In genomic region chr11:128841461-128842072, GRCh38 we compare ENCODE assay signal across 15 cellular contexts. TPM values are rescaled to one million over a fixed set of nuclear protein-coding genes. Genes with fewer than 3 reads are reported as not detected.
A peak's percentile ranks its signal among the peaks of the same experiment; 100 is the strongest.
DNase-seq lines count a peak whose midpoint lies in the region; ATAC-seq and TF ChIP-seq lines count a peak whose summit lies in the region.
"Had no signal": no experiment of that assay in that cellular context is flagged by ENCODE, and none has a peak within 500 bp of the region (broad histone marks: within the 10 kb centered on the region; RNA-seq: fewer than 3 reads in every experiment).

No MANE protein-coding gene starts in this region.

- no peaks in the 10 kb centered on the region for H3K36me3 Mint-ChIP-seq in CD8-positive, alpha-beta T cell
- no peaks in the 10 kb centered on the region for H3K36me3 Mint-ChIP-seq in T-helper 17 cell (ENCODE audit: low read depth)
- H3K36me3 Mint-ChIP-seq in activated T-helper 1 cell treated with anti-CD3 and anti-CD28 coated beads, Interleukin-12 subunit alpha, Interleukin-12 subunit beta, Interleukin-2, Interleukin-4 antibody, amounts not matched to agents 30 ng/mL and 10 ng/mL and 1 ng/mL, durations not matched to agents 14 hours and 24 hours and 36 hours (ENCODE audit: low read depth), result peaks cover 6% of the 10 kb centered on the region

- CTCF ChIA-PET in CD8-positive, alpha-beta T cell (lab: Charles Lee), result interaction anchor here (0.8 to 2.1 kb wide), 2 partner anchors 11 to 14 kb away, joined by 3 to 5 read pairs; no protein-coding TSS in a partner anchor
- CTCF ChIA-PET in RWPE1 (lab: Yijun Ruan, JAX), result no interaction called here

- peaks cover 69% of the 10 kb centered on the region for H3K4me1 Mint-ChIP-seq in CD8-positive, alpha-beta T cell (ENCODE audit: low read depth)
- H3K4me1 Mint-ChIP-seq in T-helper 17 cell, result peaks cover 67% of the 10 kb centered on the region
- H3K4me1 Mint-ChIP-seq in activated T-helper 1 cell treated with anti-CD3 and anti-CD28 coated beads, Interleukin-12 subunit alpha, Interleukin-12 subunit beta, Interleukin-2, Interleukin-4 antibody, amounts not matched to agents 30 ng/mL and 10 ng/mL and 1 ng/mL, durations not matched to agents 14 hours and 24 hours and 36 hours (ENCODE audit: low read depth), result peaks cover 47% of the 10 kb centered on the region

- no peak for ATAC-seq in CD8-positive, alpha-beta T cell
- ATAC-seq in GM19328 (IDR thresholded peaks at IDR 0.05; ENCODE audit: unreplicated experiment), result peak; percentile 53
- ATAC-seq in HG02981 (IDR thresholded peaks at IDR 0.05; ENCODE audit: unreplicated experiment), result peak; percentile 69
- ATAC-seq in T-helper 17 cell, result peak; percentile 48
- ATAC-seq: stimulated activated naive CD8-positive, alpha-beta T cell treated with anti-CD3 and anti-CD28 coated beads, Interleukin-15, amount 100 ng/mL, for 72 hours had no signal

- TF ChIP-seq EP300 in suprapubic skin (IDR thresholded peaks at IDR 0.05), result no peak

- H3K4me3 Mint-ChIP-seq in CD8-positive, alpha-beta T cell, result no peak overlapping the region
- peak overlapping the region; percentile 21 for H3K4me3 Mint-ChIP-seq in T-helper 17 cell
- H3K4me3 Mint-ChIP-seq in activated T-helper 1 cell treated with anti-CD3 and anti-CD28 coated beads, Interleukin-12 subunit alpha, Interleukin-12 subunit beta, Interleukin-2, Interleukin-4 antibody, amounts not matched to agents 30 ng/mL and 10 ng/mL and 1 ng/mL, durations not matched to agents 14 hours and 24 hours and 36 hours, result no peak overlapping the region
- H3K4me3 Mint-ChIP-seq: stimulated activated naive CD8-positive, alpha-beta T cell treated with anti-CD3 and anti-CD28 coated beads, Interleukin-15, amount 100 ng/mL, for 72 hours had no signal

- POLR2A ChIA-PET in CD8-positive, alpha-beta T cell (lab: Charles Lee), result no interaction called here
- POLR2A ChIA-PET in RWPE1 (lab: Yijun Ruan, JAX; ENCODE audit: low non-redundant PET), result no interaction called here

- H3K4me1 ChIP-seq in CD8-positive, alpha-beta T cell (ENCODE audit: insufficient read depth, low read length), result peaks cover 28% of the 10 kb centered on the region
- no peaks in the 10 kb centered on the region for H3K4me1 ChIP-seq in suprapubic skin

- no peak for TF ChIP-seq CTCF in CD8-positive, alpha-beta T cell (IDR thresholded peaks at IDR 0.05)
- TF ChIP-seq CTCF in suprapubic skin (IDR thresholded peaks at IDR 0.05) (no peak), RWPE1 (conservative IDR thresholded peaks at IDR 0.05; ENCODE audit: low read depth) (no peak)

- 91% methylated on average over 7 of the region's 7 CpGs for WGBS in suprapubic skin

- peak in 1 of 7 experiments; percentile 27 for DNase-seq in CD8-positive, alpha-beta T cell
- DNase-seq in T-helper 17 cell (no peak), suprapubic skin (ENCODE audit: low spot score in 2 of 2) (no peak), RWPE1 (ENCODE audit: low spot score) (no peak), erythroblast (lab: John Stamatoyannopoulos, UW) (no peak)
- no peak for DNase-seq in activated T-helper 1 cell treated with anti-CD3 and anti-CD28 coated beads, Interleukin-12 subunit alpha, Interleukin-12 subunit beta, Interleukin-2, Interleukin-4 antibody, amounts not matched to agents 30 ng/mL and 10 ng/mL and 1 ng/mL, durations not matched to agents 14 hours and 24 hours and 36 hours (ENCODE audit: low spot score)
- DNase-seq: activated CD4-positive, CD25-positive, alpha-beta regulatory T cell treated with anti-CD3 and anti-CD28 coated beads, Interleukin-2, amount 50 U/mL, for 72 hours; Karpas-422; midbrain; stimulated activated naive CD8-positive, alpha-beta T cell treated with anti-CD3 and anti-CD28 coated beads, Interleukin-15, amount 100 ng/mL, for 72 hours had no signal

- TF ChIP-seq POLR2A in suprapubic skin (IDR thresholded peaks at IDR 0.05) (no peak), erythroblast (IDR thresholded peaks at IDR 0.05; ENCODE audit: low read length) (no peak)

- intact Hi-C loops in CD8-positive, alpha-beta T cell (cut with DNase I, micrococcal nuclease), result no loop called here
- intact Hi-C loops in activated T-helper 1 cell treated with anti-CD3 and anti-CD28 coated beads, Interleukin-12 subunit alpha, Interleukin-12 subunit beta, Interleukin-2, Interleukin-4 antibody, amounts not matched to agents 30 ng/mL and 10 ng/mL and 1 ng/mL, durations not matched to agents 14 hours and 24 hours and 36 hours (cut with micrococcal nuclease), result no loop called here

- H3K36me3 ChIP-seq in CD8-positive, alpha-beta T cell (ENCODE audit: insufficient read depth, low read length), result no peaks in the 10 kb centered on the region
- H3K36me3 ChIP-seq in suprapubic skin, result no peaks in the 10 kb centered on the region

- no peaks in the 10 kb centered on the region for H3K9me3 Mint-ChIP-seq in CD8-positive, alpha-beta T cell
- peaks cover 9% of the 10 kb centered on the region for H3K9me3 Mint-ChIP-seq in activated T-helper 1 cell treated with anti-CD3 and anti-CD28 coated beads, Interleukin-12 subunit alpha, Interleukin-12 subunit beta, Interleukin-2, Interleukin-4 antibody, amounts not matched to agents 30 ng/mL and 10 ng/mL and 1 ng/mL, durations not matched to agents 14 hours and 24 hours and 36 hours

- H3K27ac Mint-ChIP-seq in CD8-positive, alpha-beta T cell, result peak overlapping the region; percentile 30
- peak overlapping the region; percentile 95 for H3K27ac Mint-ChIP-seq in T-helper 17 cell
- H3K27ac Mint-ChIP-seq in activated T-helper 1 cell treated with anti-CD3 and anti-CD28 coated beads, Interleukin-12 subunit alpha, Interleukin-12 subunit beta, Interleukin-2, Interleukin-4 antibody, amounts not matched to agents 30 ng/mL and 10 ng/mL and 1 ng/mL, durations not matched to agents 14 hours and 24 hours and 36 hours, result no peak overlapping the region
- H3K27ac Mint-ChIP-seq: stimulated activated naive CD8-positive, alpha-beta T cell treated with anti-CD3 and anti-CD28 coated beads, Interleukin-15, amount 100 ng/mL, for 72 hours had no signal

- no peaks in the 10 kb centered on the region for H3K9me3 ChIP-seq in CD8-positive, alpha-beta T cell (ENCODE audit: low read length)
- H3K9me3 ChIP-seq in T-helper 17 cell (ENCODE audit: control insufficient read depth, low read length, poor library complexity, severe bottlenecking) (no peaks in the 10 kb centered on the region), suprapubic skin (no peaks in the 10 kb centered on the region)

- no peaks in the 10 kb centered on the region for H3K27me3 Mint-ChIP-seq in CD8-positive, alpha-beta T cell (ENCODE audit: low read depth)
- no peaks in the 10 kb centered on the region for H3K27me3 Mint-ChIP-seq in T-helper 17 cell
- H3K27me3 Mint-ChIP-seq in activated T-helper 1 cell treated with anti-CD3 and anti-CD28 coated beads, Interleukin-12 subunit alpha, Interleukin-12 subunit beta, Interleukin-2, Interleukin-4 antibody, amounts not matched to agents 30 ng/mL and 10 ng/mL and 1 ng/mL, durations not matched to agents 14 hours and 24 hours and 36 hours (ENCODE audit: insufficient read depth), result peaks cover 3% of the 10 kb centered on the region
- H3K27me3 Mint-ChIP-seq: stimulated activated naive CD8-positive, alpha-beta T cell treated with anti-CD3 and anti-CD28 coated beads, Interleukin-15, amount 100 ng/mL, for 72 hours had no signal

- no peaks in the 10 kb centered on the region for H3K27me3 ChIP-seq in CD8-positive, alpha-beta T cell (ENCODE audit: insufficient read depth, low read length)
- no peaks in the 10 kb centered on the region for H3K27me3 ChIP-seq in suprapubic skin

- H3K4me3 ChIP-seq in CD8-positive, alpha-beta T cell (ENCODE audit: low read depth, low read length), result no peak overlapping the region
- no peak overlapping the region for H3K4me3 ChIP-seq in suprapubic skin

- H3K27ac ChIP-seq in CD8-positive, alpha-beta T cell (ENCODE audit: low read depth, low read length), result no peak overlapping the region
- H3K27ac ChIP-seq in suprapubic skin (no peak overlapping the region), RWPE1 (no peak overlapping the region)

RNA-seq across cellular contexts. Expression of gene KCNJ1, which starts 25.5 kb away (rescaled TPM):
- total RNA-seq in CD8-positive, alpha-beta T cell, result not detected
- under 1 TPM; 0.22 to 0.70 TPM for total RNA-seq in T-helper 17 cell
- not detected in 2 replicates for total RNA-seq in activated T-helper 1 cell treated with anti-CD3 and anti-CD28 coated beads, Interleukin-12 subunit alpha, Interleukin-12 subunit beta, Interleukin-2, Interleukin-4 antibody, amounts not matched to agents 30 ng/mL and 10 ng/mL and 1 ng/mL, durations not matched to agents 14 hours and 24 hours and 36 hours
- 1 to 10 TPM in 1 of 4 donors, under 1 TPM in 1, not detected in 2; 0.18 to 3.0 TPM for total RNA-seq in suprapubic skin
- total RNA-seq: astrocyte, fibroblast of villous mesenchyme, skeletal muscle tissue had no signal

RNA-seq across cellular contexts. Expression of gene KCNJ5, which starts 49.6 kb away (rescaled TPM):
- total RNA-seq in CD8-positive, alpha-beta T cell, result not detected
- total RNA-seq in T-helper 17 cell (not detected), suprapubic skin (under 1 TPM in 2 of 4 donors, not detected in 2; 0.26 to 0.36 TPM)
- total RNA-seq in activated T-helper 1 cell treated with anti-CD3 and anti-CD28 coated beads, Interleukin-12 subunit alpha, Interleukin-12 subunit beta, Interleukin-2, Interleukin-4 antibody, amounts not matched to agents 30 ng/mL and 10 ng/mL and 1 ng/mL, durations not matched to agents 14 hours and 24 hours and 36 hours, result 0.12 TPM in 1 of 2 replicates, not detected in the other
